Comparison of ENCODE assay signal across 1 cellular context in the genomic region with DNA sequence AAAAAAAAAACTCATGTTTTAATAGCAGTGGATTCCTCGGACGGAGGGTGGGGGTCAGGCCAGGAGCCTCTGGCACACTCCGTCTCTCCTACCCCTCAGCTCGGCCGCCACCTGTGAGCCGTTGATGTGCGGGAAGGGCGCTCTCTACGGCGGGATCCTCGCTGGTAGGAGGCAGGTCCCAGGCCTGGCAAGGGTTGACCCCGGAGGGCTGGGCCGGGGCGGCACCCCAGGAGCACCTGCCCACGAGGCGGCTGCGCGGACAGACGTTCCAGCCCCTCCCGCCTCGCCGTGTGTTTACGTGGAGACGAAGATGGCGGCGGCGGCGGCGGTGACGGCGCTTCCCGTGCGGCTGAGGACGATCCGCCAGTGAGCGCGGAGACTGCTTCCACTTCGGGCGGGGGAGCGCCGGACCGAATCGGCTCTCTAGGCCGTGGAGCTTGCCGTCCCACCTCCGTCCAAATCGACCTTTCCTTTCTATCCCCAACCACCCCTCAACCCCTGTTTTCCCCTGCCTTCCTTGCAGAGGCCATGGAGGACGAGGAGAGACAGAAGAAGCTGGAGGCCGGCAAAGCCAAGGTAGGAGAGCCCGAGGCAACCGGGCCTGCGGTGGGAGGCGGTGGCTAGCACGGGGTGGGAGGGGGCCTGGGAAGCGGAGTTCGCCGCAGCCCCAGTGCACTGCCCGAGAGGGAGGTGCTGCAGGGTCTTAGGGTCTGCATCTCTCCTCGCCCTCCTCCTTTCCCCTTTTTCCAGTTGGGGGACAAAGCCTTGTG.
TF ChIP-seq lines count a peak whose summit lies in the region.

A gene (plus strand): TSS at position 291 of the 770 bp plus-strand sequence. CDS start 238 bp downstream, at position 529.

TF ChIP-seq in HepG2, 621 proteins besides CTCF, POLR2A, EP300 and RAD21 (continued from another document and continues in another):
- TF ChIP-seq, protein P1, sequence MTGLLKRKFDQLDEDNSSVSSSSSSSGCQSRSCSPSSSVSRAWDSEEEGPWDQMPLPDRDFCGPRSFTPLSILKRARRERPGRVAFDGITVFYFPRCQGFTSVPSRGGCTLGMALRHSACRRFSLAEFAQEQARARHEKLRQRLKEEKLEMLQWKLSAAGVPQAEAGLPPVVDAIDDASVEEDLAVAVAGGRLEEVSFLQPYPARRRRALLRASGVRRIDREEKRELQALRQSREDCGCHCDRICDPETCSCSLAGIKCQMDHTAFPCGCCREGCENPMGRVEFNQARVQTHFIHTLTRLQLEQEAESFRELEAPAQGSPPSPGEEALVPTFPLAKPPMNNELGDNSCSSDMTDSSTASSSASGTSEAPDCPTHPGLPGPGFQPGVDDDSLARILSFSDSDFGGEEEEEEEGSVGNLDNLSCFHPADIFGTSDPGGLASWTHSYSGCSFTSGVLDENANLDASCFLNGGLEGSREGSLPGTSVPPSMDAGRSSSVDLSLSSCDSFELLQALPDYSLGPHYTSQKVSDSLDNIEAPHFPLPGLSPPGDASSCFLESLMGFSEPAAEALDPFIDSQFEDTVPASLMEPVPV (CRISPR knock-in tag; IDR thresholded peaks at IDR 0.05) = no peak
- TF ChIP-seq ADNP (CRISPR knock-in tag; IDR thresholded peaks at IDR 0.05) (no peak), TCF7 (IDR thresholded peaks at IDR 0.05; ENCODE audit: low read depth) (no peak), ZMAT3 (CRISPR knock-in tag; conservative IDR thresholded peaks at IDR 0.05) (peak; percentile 93; the same call in 1 of the 2 replicates), SMARCE1 (IDR thresholded peaks at IDR 0.05; ENCODE audit: borderline replicate concordance) (no peak), ZNF616 (CRISPR knock-in tag; IDR thresholded peaks at IDR 0.05; ENCODE audit: low read depth) (peak; percentile 70; the same call in 1 of the 2 replicates), MAFG (CRISPR knock-in tag; IDR thresholded peaks at IDR 0.05) (no peak), ZBTB38 (CRISPR knock-in tag; IDR thresholded peaks at IDR 0.05) (peak; percentile 85), ZNF484 (CRISPR knock-in tag; IDR thresholded peaks at IDR 0.05; ENCODE audit: borderline replicate concordance, low read depth) (no peak), ZNF337 (CRISPR knock-in tag; IDR thresholded peaks at IDR 0.05; ENCODE audit: borderline replicate concordance, low read depth) (no peak), HDAC1 (CRISPR knock-in tag; IDR thresholded peaks at IDR 0.05) (peak; percentile 97), ATF1 (CRISPR knock-in tag; IDR thresholded peaks at IDR 0.05) (no peak), HNRNPLL (IDR thresholded peaks at IDR 0.05; ENCODE audit: low read depth, low read length, poor library complexity, severe bottlenecking) (peak; percentile 89), HNF4G (IDR thresholded peaks at IDR 0.05; ENCODE audit: borderline replicate concordance, low read depth, low read length) (no peak), HNF4G (CRISPR knock-in tag; IDR thresholded peaks at IDR 0.05; ENCODE audit: borderline replicate concordance, low read depth) (no peak; the same call in 1 of the 2 replicates), ZNF563 (CRISPR knock-in tag; IDR thresholded peaks at IDR 0.05) (no peak; the same call in 1 of the 2 replicates), RFX3 (CRISPR knock-in tag; IDR thresholded peaks at IDR 0.05) (no peak), RFX1 (IDR thresholded peaks at IDR 0.05) (no peak), MLLT10 (CRISPR knock-in tag; IDR thresholded peaks at IDR 0.05) (no peak), ZNF567 (CRISPR knock-in tag; IDR thresholded peaks at IDR 0.05; ENCODE audit: borderline replicate concordance) (peak; percentile 38; the same call in 1 of the 2 replicates), MAFF (IDR thresholded peaks at IDR 0.05; ENCODE audit: low read depth, low read length) (no peak), PPARG (CRISPR knock-in tag; conservative IDR thresholded peaks at IDR 0.05) (peak; percentile 14; the same call in 1 of the 2 replicates), ZZZ3 (CRISPR knock-in tag; IDR thresholded peaks at IDR 0.05; ENCODE audit: borderline replicate concordance) (peak; percentile 78; the same call in 1 of the 2 replicates), ZNF761 (CRISPR knock-in tag; conservative IDR thresholded peaks at IDR 0.05) (peak; percentile 50; the same call in 1 of the 2 replicates), KAT8 (CRISPR knock-in tag; IDR thresholded peaks at IDR 0.05) (peak; percentile 78), ZNF557 (CRISPR knock-in tag; IDR thresholded peaks at IDR 0.05) (no peak)
- TF ChIP-seq, protein P2, sequence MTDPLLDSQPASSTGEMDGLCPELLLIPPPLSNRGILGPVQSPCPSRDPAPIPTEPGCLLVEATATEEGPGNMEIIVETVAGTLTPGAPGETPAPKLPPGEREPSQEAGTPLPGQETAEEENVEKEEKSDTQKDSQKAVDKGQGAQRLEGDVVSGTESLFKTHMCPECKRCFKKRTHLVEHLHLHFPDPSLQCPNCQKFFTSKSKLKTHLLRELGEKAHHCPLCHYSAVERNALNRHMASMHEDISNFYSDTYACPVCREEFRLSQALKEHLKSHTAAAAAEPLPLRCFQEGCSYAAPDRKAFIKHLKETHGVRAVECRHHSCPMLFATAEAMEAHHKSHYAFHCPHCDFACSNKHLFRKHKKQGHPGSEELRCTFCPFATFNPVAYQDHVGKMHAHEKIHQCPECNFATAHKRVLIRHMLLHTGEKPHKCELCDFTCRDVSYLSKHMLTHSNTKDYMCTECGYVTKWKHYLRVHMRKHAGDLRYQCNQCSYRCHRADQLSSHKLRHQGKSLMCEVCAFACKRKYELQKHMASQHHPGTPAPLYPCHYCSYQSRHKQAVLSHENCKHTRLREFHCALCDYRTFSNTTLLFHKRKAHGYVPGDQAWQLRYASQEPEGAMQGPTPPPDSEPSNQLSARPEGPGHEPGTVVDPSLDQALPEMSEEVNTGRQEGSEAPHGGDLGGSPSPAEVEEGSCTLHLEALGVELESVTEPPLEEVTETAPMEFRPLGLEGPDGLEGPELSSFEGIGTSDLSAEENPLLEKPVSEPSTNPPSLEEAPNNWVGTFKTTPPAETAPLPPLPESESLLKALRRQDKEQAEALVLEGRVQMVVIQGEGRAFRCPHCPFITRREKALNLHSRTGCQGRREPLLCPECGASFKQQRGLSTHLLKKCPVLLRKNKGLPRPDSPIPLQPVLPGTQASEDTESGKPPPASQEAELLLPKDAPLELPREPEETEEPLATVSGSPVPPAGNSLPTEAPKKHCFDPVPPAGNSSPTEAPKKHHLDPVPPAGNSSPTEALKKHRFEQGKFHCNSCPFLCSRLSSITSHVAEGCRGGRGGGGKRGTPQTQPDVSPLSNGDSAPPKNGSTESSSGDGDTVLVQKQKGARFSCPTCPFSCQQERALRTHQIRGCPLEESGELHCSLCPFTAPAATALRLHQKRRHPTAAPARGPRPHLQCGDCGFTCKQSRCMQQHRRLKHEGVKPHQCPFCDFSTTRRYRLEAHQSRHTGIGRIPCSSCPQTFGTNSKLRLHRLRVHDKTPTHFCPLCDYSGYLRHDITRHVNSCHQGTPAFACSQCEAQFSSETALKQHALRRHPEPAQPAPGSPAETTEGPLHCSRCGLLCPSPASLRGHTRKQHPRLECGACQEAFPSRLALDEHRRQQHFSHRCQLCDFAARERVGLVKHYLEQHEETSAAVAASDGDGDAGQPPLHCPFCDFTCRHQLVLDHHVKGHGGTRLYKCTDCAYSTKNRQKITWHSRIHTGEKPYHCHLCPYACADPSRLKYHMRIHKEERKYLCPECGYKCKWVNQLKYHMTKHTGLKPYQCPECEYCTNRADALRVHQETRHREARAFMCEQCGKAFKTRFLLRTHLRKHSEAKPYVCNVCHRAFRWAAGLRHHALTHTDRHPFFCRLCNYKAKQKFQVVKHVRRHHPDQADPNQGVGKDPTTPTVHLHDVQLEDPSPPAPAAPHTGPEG (CRISPR knock-in tag; IDR thresholded peaks at IDR 0.05) = no peak; the same call in 1 of the 2 replicates
- TF ChIP-seq, protein P3, sequence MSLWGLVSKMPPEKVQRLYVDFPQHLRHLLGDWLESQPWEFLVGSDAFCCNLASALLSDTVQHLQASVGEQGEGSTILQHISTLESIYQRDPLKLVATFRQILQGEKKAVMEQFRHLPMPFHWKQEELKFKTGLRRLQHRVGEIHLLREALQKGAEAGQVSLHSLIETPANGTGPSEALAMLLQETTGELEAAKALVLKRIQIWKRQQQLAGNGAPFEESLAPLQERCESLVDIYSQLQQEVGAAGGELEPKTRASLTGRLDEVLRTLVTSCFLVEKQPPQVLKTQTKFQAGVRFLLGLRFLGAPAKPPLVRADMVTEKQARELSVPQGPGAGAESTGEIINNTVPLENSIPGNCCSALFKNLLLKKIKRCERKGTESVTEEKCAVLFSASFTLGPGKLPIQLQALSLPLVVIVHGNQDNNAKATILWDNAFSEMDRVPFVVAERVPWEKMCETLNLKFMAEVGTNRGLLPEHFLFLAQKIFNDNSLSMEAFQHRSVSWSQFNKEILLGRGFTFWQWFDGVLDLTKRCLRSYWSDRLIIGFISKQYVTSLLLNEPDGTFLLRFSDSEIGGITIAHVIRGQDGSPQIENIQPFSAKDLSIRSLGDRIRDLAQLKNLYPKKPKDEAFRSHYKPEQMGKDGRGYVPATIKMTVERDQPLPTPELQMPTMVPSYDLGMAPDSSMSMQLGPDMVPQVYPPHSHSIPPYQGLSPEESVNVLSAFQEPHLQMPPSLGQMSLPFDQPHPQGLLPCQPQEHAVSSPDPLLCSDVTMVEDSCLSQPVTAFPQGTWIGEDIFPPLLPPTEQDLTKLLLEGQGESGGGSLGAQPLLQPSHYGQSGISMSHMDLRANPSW (CRISPR knock-in tag; IDR thresholded peaks at IDR 0.05; ENCODE audit: borderline replicate concordance) = no peak
- TF ChIP-seq, protein P4, sequence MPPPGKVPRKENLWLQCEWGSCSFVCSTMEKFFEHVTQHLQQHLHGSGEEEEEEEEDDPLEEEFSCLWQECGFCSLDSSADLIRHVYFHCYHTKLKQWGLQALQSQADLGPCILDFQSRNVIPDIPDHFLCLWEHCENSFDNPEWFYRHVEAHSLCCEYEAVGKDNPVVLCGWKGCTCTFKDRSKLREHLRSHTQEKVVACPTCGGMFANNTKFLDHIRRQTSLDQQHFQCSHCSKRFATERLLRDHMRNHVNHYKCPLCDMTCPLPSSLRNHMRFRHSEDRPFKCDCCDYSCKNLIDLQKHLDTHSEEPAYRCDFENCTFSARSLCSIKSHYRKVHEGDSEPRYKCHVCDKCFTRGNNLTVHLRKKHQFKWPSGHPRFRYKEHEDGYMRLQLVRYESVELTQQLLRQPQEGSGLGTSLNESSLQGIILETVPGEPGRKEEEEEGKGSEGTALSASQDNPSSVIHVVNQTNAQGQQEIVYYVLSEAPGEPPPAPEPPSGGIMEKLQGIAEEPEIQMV (CRISPR knock-in tag; IDR thresholded peaks at IDR 0.05; ENCODE audit: low read depth) = peak; percentile 83; the same call in 1 of the 2 replicates
- TF ChIP-seq, protein P5, sequence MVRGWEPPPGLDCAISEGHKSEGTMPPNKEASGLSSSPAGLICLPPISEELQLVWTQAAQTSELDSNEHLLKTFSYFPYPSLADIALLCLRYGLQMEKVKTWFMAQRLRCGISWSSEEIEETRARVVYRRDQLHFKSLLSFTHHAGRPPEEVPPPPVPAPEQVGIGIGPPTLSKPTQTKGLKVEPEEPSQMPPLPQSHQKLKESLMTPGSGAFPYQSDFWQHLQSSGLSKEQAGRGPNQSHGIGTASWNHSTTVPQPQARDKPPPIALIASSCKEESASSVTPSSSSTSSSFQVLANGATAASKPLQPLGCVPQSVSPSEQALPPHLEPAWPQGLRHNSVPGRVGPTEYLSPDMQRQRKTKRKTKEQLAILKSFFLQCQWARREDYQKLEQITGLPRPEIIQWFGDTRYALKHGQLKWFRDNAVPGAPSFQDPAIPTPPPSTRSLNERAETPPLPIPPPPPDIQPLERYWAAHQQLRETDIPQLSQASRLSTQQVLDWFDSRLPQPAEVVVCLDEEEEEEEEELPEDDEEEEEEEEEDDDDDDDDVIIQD (CRISPR knock-in tag; IDR thresholded peaks at IDR 0.05; ENCODE audit: low read depth) = 0 out of 2 replicates have a peak, but pooled peaks have one; percentile 39
- TF ChIP-seq, protein P6, sequence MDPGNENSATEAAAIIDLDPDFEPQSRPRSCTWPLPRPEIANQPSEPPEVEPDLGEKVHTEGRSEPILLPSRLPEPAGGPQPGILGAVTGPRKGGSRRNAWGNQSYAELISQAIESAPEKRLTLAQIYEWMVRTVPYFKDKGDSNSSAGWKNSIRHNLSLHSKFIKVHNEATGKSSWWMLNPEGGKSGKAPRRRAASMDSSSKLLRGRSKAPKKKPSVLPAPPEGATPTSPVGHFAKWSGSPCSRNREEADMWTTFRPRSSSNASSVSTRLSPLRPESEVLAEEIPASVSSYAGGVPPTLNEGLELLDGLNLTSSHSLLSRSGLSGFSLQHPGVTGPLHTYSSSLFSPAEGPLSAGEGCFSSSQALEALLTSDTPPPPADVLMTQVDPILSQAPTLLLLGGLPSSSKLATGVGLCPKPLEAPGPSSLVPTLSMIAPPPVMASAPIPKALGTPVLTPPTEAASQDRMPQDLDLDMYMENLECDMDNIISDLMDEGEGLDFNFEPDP (CRISPR knock-in tag; conservative IDR thresholded peaks at IDR 0.05) = no peak
- TF ChIP-seq, protein P7, sequence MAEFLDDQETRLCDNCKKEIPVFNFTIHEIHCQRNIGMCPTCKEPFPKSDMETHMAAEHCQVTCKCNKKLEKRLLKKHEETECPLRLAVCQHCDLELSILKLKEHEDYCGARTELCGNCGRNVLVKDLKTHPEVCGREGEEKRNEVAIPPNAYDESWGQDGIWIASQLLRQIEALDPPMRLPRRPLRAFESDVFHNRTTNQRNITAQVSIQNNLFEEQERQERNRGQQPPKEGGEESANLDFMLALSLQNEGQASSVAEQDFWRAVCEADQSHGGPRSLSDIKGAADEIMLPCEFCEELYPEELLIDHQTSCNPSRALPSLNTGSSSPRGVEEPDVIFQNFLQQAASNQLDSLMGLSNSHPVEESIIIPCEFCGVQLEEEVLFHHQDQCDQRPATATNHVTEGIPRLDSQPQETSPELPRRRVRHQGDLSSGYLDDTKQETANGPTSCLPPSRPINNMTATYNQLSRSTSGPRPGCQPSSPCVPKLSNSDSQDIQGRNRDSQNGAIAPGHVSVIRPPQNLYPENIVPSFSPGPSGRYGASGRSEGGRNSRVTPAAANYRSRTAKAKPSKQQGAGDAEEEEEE (CRISPR knock-in tag; IDR thresholded peaks at IDR 0.05; ENCODE audit: borderline replicate concordance) = no peak
- TF ChIP-seq, protein P8, sequence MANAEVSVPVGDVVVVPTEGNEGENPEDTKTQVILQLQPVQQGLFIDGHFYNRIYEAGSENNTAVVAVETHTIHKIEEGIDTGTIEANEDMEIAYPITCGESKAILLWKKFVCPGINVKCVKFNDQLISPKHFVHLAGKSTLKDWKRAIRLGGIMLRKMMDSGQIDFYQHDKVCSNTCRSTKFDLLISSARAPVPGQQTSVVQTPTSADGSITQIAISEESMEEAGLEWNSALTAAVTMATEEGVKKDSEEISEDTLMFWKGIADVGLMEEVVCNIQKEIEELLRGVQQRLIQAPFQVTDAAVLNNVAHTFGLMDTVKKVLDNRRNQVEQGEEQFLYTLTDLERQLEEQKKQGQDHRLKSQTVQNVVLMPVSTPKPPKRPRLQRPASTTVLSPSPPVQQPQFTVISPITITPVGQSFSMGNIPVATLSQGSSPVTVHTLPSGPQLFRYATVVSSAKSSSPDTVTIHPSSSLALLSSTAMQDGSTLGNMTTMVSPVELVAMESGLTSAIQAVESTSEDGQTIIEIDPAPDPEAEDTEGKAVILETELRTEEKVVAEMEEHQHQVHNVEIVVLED (CRISPR knock-in tag; IDR thresholded peaks at IDR 0.05; ENCODE audit: borderline replicate concordance) = peak; percentile 92
- TF ChIP-seq, protein P9, sequence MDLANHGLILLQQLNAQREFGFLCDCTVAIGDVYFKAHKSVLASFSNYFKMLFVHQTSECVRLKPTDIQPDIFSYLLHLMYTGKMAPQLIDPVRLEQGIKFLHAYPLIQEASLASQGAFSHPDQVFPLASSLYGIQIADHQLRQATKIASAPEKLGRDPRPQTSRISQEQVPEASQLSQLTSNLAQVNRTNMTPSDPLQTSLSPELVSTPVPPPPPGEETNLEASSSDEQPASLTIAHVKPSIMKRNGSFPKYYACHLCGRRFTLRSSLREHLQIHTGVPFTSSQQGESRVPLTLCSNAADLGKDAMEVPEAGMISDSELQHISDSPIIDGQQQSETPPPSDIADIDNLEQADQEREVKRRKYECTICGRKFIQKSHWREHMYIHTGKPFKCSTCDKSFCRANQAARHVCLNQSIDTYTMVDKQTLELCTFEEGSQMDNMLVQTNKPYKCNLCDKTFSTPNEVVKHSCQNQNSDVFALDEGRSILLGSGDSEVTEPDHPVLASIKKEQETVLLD (CRISPR knock-in tag; IDR thresholded peaks at IDR 0.05; ENCODE audit: low read depth) = no peak
